In the genomic region with DNA sequence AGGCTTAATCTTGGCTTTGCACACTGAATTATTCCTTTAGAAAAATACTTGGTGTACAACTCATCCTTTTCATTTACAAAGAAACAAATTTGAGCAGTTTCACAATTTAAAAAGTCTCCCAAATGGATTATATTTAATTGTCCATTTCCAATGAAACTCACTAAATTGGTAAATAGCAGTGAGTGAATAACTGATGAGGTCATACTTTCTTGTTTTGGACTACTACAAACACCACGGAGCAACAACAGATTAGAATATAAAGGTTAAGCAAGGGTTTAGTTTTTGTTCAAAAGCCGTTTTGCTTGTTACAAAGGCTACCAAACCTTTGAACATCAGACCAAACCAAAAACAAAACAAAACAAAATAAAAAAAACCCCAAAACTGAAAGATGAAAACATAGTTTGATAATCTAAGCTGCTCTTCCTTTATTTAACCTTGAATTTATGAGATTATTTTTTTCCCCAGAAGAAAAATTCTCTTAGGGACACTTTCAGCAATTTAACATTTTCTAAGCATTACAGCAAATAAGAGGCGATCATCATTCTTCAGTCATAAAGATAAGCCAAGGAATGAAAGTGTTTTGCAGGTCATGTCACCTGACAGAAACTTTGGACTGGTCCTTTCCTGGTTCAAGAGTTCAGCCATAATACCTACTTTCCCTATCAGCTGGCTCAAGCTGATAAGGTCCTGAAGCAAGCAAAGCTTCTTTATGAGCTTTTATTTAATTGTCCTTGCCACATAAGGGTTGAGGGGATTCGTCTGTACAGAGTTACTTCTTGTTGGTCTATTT, we compare ENCODE assay signal across 25 cellular contexts.
A peak's percentile ranks its signal among the peaks of the same experiment; 100 is the strongest.
DNase-seq lines count a peak whose midpoint lies in the region; ATAC-seq, FAIRE-seq and TF ChIP-seq lines count a peak whose summit lies in the region.
"Had no signal": no experiment of that assay in that cellular context is flagged by ENCODE, and none has a peak within 500 bp of the region (broad histone marks: within the 10 kb centered on the region; RNA-seq: fewer than 3 reads in every experiment).

No MANE protein-coding gene starts in this region.

- FAIRE-seq in HepG2 (lab: Jason Lieb, UNC), result no peak
- FAIRE-seq: GM12892, HTR-8/SVneo had no signal

- H3K9ac ChIP-seq in colonic mucosa (ENCODE audit: low read depth in 2 of 2, low read length in 2 of 2) (peak overlapping the region in 1 of 2 donors; percentile 13), HepG2 (ENCODE audit: insufficient read depth, low read depth, low read length) (no peak overlapping the region)

- H3K4me1 ChIP-seq in colonic mucosa (peaks cover 4% of the 10 kb centered on the region), HepG2 (ENCODE audit: insufficient read depth, low read length) (peaks cover 8% of the 10 kb centered on the region), transverse colon (peaks cover 0 to 85% (median 29%) of the 10 kb centered on the region in 4 donors)
- H3K4me1 ChIP-seq: right lobe of liver had no signal

- no peaks in the 10 kb centered on the region for H3K79me2 ChIP-seq in HepG2 (ENCODE audit: insufficient read depth, low read length)

- TF ChIP-seq EP300 in HepG2 (IDR thresholded peaks at IDR 0.05; ENCODE audit: low read depth in 2 of 2, low read length in 2 of 2), result no peak
- no peak for TF ChIP-seq EP300 in HepG2 (CRISPR knock-in tag; IDR thresholded peaks at IDR 0.05; ENCODE audit: borderline replicate concordance)
- no peak for TF ChIP-seq EP300 in transverse colon (IDR thresholded peaks at IDR 0.05; ENCODE audit: low read depth)

- H3K27ac ChIP-seq in colonic mucosa (peak overlapping the region; percentile 34), HepG2 (ENCODE audit: extremely low read length, insufficient read depth, low read length) (no peak overlapping the region), transverse colon (peak overlapping the region in 3 of 4 donors; percentile 27 to 52 (median 42))
- H3K27ac ChIP-seq: right lobe of liver had no signal

- in situ Hi-C loops in HepG2 (cut with HindIII; ENCODE audit: extremely low pct_ligation_motif_present, low pct_unique_long_range_greater_than_20kb), result no loop called here
- in situ Hi-C loops in transverse colon (cut with MboI; ENCODE audit: low pct_ligation_motif_present in 1 of 4, low pct_unique_long_range_greater_than_20kb in 1 of 4, low sequenced_read_pairs in 3 of 4), result no loop called here

- BruUV-seq in HepG2 (replicated peaks; lab: Mats Ljungman, UMichigan), result no TSS peak

- H3K9me3 ChIP-seq in colonic mucosa, result no peaks in the 10 kb centered on the region
- H3K9me3 ChIP-seq in HepG2 (ENCODE audit: low read length), result no peaks in the 10 kb centered on the region
- H3K9me3 ChIP-seq in transverse colon, result no peaks in the 10 kb centered on the region
- H3K9me3 ChIP-seq in MG63, result no peaks in the 10 kb centered on the region
- H3K9me3 ChIP-seq: right lobe of liver had no signal

- no peak for TF ChIP-seq RAD21 in HepG2 (CRISPR knock-in tag; IDR thresholded peaks at IDR 0.05)

- H3K36me3 ChIP-seq in colonic mucosa (no peaks in the 10 kb centered on the region), HepG2 (replicated peaks in 1 of 2; ENCODE audit: control insufficient read depth in 1 of 2, insufficient read depth in 2 of 2, low read length in 2 of 2) (no peaks in the 10 kb centered on the region), transverse colon (no peaks in the 10 kb centered on the region), MG63 (no peaks in the 10 kb centered on the region)
- H3K36me3 ChIP-seq: right lobe of liver had no signal

- no peak for TF ChIP-seq POLR2A in HepG2 (IDR thresholded peaks at IDR 0.05; ENCODE audit: insufficient read depth in 1 of 2, low read depth in 2 of 2, low read length in 2 of 2)
- TF ChIP-seq POLR2A in transverse colon (IDR thresholded peaks at IDR 0.05), result no peak

- no peak overlapping the region for H2AFZ ChIP-seq in HepG2 (ENCODE audit: low read length)

- CTCF ChIA-PET in HepG2 (lab: Yijun Ruan, JAX; ENCODE audit: low intra/inter-chr PET ratio, low total read pairs), result no interaction called here

- TF ChIP-seq CTCF in colonic mucosa (IDR thresholded peaks at IDR 0.05) (no peak), HepG2 (CRISPR knock-in tag; IDR thresholded peaks at IDR 0.05) (no peak), transverse colon (IDR thresholded peaks at IDR 0.05) (no peak)

- no peaks in the 10 kb centered on the region for H4K20me1 ChIP-seq in HepG2 (ENCODE audit: insufficient read depth, low read length)

- DNase-seq in NCI-H226 (peak; percentile 27), colonic mucosa (peak; percentile 67), HepG2 (ENCODE audit: low spot score) (no peak), transverse colon (no peak), left ventricle myocardium superior (no peak), MG63 (no peak), NCI-H2081 (lab: John Stamatoyannopoulos, UW) (no peak), pons (ENCODE audit: low spot score) (no peak)
- DNase-seq: activated CD8-positive, alpha-beta T cell treated with anti-CD3 and anti-CD28 coated beads, Interleukin-2, amount 10 ng/mL, durations not matched to agents 7 days and 5 days; activated naive CD4-positive, alpha-beta T cell treated with anti-CD3 and anti-CD28 coated beads, Interleukin-2, amount 50 U/mL, for 16 hours; activated T-cell treated with anti-CD3 and anti-CD28 coated beads, Interleukin-2, amount 50 U/mL, for 4 hours; CD8-positive, alpha-beta memory T cell; DMS79; endodermal cell; islet precursor cell; mammary epithelial cell; naive B cell; NCI-H1105 treated with DMSO at 0.1 percent for 48 hours; NCI-H524; right lobe of liver; RPMI8226; stimulated activated naive B cell treated with anti-CD40 and anti-IgM and Interleukin-4, amounts not matched to agents 10 μg/mL and 1 μg/mL and 100 μg/mL, for 72 hours had no signal

- under 1% methylated on average over 4 of the region's 4 CpGs for WGBS in HepG2 (ENCODE audit: low lambda C conversion rate)
- 35 to 44% methylated on average over 4 of the region's 4 CpGs for WGBS in transverse colon (ENCODE audit: low coverage in 1 of 2), 2 donors

- H3K4me2 ChIP-seq in HepG2 (ENCODE audit: low read depth, low read length), result no peak overlapping the region

- ATAC-seq in HepG2 (no peak), left ventricle myocardium superior (no peak)
- ATAC-seq: activated CD8-positive, alpha-beta T cell treated with anti-CD3 and anti-CD28 coated beads, Interleukin-2, amount 10 ng/mL, durations not matched to agents 7 days and 5 days; activated T-cell treated with anti-CD3 and anti-CD28 coated beads, Interleukin-2, amount 50 U/mL, for 4 hours; SK-N-SH treated with all-trans-retinoic acid at 6 μM for 48 hours; stimulated activated naive B cell treated with anti-CD40 and anti-IgM and Interleukin-4, amounts not matched to agents 10 μg/mL and 1 μg/mL and 100 μg/mL, for 72 hours had no signal

- no peaks in the 10 kb centered on the region for H3K27me3 ChIP-seq in colonic mucosa
- no peaks in the 10 kb centered on the region for H3K27me3 ChIP-seq in HepG2 (ENCODE audit: control insufficient read depth in 1 of 2, insufficient read depth in 2 of 2, low read length in 2 of 2)
- H3K27me3 ChIP-seq in transverse colon, result no peaks in the 10 kb centered on the region
- no peaks in the 10 kb centered on the region for H3K27me3 ChIP-seq in MG63
- H3K27me3 ChIP-seq: right lobe of liver had no signal

- intact Hi-C loops in colonic mucosa (cut with DNase I) (no loop called here), HepG2 (cut with micrococcal nuclease; ENCODE audit: unreplicated experiment) (no loop called here), transverse colon (cut with DNase I; ENCODE audit: low total_unique reads) (no loop called here), left ventricle myocardium superior (cut with micrococcal nuclease) (no loop called here)

- POLR2A ChIA-PET in HepG2 (lab: Yijun Ruan, JAX), result no interaction called here

- no peak overlapping the region for H3K4me3 ChIP-seq in colonic mucosa
- H3K4me3 ChIP-seq in HepG2 (replicated peaks in 1 of 3; ENCODE audit: insufficient read depth in 1 of 3, low read depth in 2 of 3, low read length in 3 of 3), result no peak overlapping the region
- H3K4me3 ChIP-seq in transverse colon, result no peak overlapping the region
- no peak overlapping the region for H3K4me3 ChIP-seq in MG63
- H3K4me3 ChIP-seq: right lobe of liver had no signal

TF ChIP-seq in HepG2, 621 proteins besides CTCF, POLR2A, EP300 and RAD21 (continues in another document):
- TF ChIP-seq ZNF543 (CRISPR knock-in tag; IDR thresholded peaks at IDR 0.05), result no peak
- no peak for TF ChIP-seq PCBP2 (optimal IDR thresholded peaks at IDR 0.05; ENCODE audit: low read depth, low read length, poor library complexity, severe bottlenecking)
- TF ChIP-seq HOXA5 (CRISPR knock-in tag; IDR thresholded peaks at IDR 0.05), result no peak
- TF ChIP-seq RARA (CRISPR knock-in tag; IDR thresholded peaks at IDR 0.05), result peak; percentile 42; the same call in 1 of the 2 replicates
- no peak for TF ChIP-seq ZNF629 (CRISPR knock-in tag; conservative IDR thresholded peaks at IDR 0.05)
- no peak for TF ChIP-seq XBP1 (CRISPR knock-in tag; IDR thresholded peaks at IDR 0.05)
- TF ChIP-seq ZNF552 (CRISPR knock-in tag; IDR thresholded peaks at IDR 0.05; ENCODE audit: borderline replicate concordance), result no peak

Comparison
In these comparisons a context has a peak if more than half of its experiments do, and no peak if none do; other contexts are left out.
1. DNase-seq: peak in NCI-H226 (single experiment) and colonic mucosa (single experiment); none in HepG2 (single experiment), transverse colon (single experiment), left ventricle myocardium superior (single experiment), MG63 (single experiment), NCI-H2081 (0 of 2) and pons (single experiment).